10 cellular contexts compared by ENCODE assay signal in the genomic region with DNA sequence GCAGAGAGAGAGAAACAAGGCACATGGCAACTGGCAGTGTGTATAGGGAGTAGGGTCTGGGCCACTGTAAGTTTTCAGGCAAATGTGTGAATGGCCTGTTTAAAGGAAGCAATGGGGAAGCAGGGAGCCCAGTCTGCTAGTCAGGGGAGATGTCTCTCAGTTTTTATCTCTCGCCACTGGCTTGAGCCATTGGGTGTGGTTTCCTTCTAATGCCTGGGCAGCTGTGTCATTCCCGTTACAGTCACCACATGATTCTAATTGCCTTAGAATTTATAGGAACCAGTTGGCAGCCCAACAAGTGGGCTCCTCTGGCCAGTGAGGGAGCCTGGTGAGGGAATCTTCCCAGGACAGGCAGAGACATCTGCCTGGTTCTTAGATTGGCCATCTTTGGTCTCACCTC.
DNase-seq lines count a peak whose midpoint lies in the region; ATAC-seq and TF ChIP-seq lines count a peak whose summit lies in the region.
"Had no signal": no experiment of that assay in that cellular context is flagged by ENCODE, and none has a peak within 500 bp of the region (broad histone marks: within the 10 kb centered on the region; RNA-seq: fewer than 3 reads in every experiment).

No MANE protein-coding gene starts in this region.

- intact Hi-C loops in right cardiac atrium (cut with DNase I), result loop anchor here in 1 of 4 donors (10.0 kb wide), 1 partner anchor 54 kb away; no protein-coding TSS in a partner anchor
- intact Hi-C loops in esophagus muscularis mucosa (cut with DNase I), result no loop called here

- no peak overlapping the region for H3K9ac ChIP-seq in adipocyte (ENCODE audit: low read length)

- H3K9me3 ChIP-seq in adipocyte (ENCODE audit: control insufficient read depth, low read length), result peaks cover 5% of the 10 kb centered on the region
- H3K9me3 ChIP-seq in right cardiac atrium (ENCODE audit: control insufficient read depth, low read length), result no peaks in the 10 kb centered on the region
- no peaks in the 10 kb centered on the region for H3K9me3 ChIP-seq in esophagus muscularis mucosa

- TF ChIP-seq POLR2A in esophagus muscularis mucosa (IDR thresholded peaks at IDR 0.05; ENCODE audit: low read depth), result no peak

- TF ChIP-seq EP300 in esophagus muscularis mucosa (IDR thresholded peaks at IDR 0.05), result no peak

- WGBS in right cardiac atrium, result 40% methylated on average over 2 of the region's 2 CpGs
- 66% methylated on average over 2 of the region's 2 CpGs for WGBS in esophagus muscularis mucosa

- H3K4me1 ChIP-seq in adipocyte (ENCODE audit: control insufficient read depth, insufficient read depth, low read length) (peaks cover 11% of the 10 kb centered on the region), right cardiac atrium (ENCODE audit: control insufficient read depth, insufficient read depth, low read length) (peaks cover 4% of the 10 kb centered on the region), esophagus muscularis mucosa (peaks cover 0 to 5% (median 4%) of the 10 kb centered on the region in 4 donors)

- no peak for TF ChIP-seq CTCF in AG10803 (conservative IDR thresholded peaks at IDR 0.05; ENCODE audit: low read length)
- no peak for TF ChIP-seq CTCF in esophagus muscularis mucosa (IDR thresholded peaks at IDR 0.05)

- H3K36me3 ChIP-seq in adipocyte (ENCODE audit: control insufficient read depth, insufficient read depth, low read length, severe bottlenecking), result no peaks in the 10 kb centered on the region
- no peaks in the 10 kb centered on the region for H3K36me3 ChIP-seq in esophagus muscularis mucosa

- H3K27ac ChIP-seq in right cardiac atrium (ENCODE audit: low read length) (no peak overlapping the region), esophagus muscularis mucosa (replicated peaks in 1 of 4) (peak overlapping the region in 1 of 4 donors; percentile 19)

- H3K27me3 ChIP-seq in adipocyte (replicated peaks; ENCODE audit: control insufficient read depth, insufficient read depth, low read length), result no peaks in the 10 kb centered on the region
- no peaks in the 10 kb centered on the region for H3K27me3 ChIP-seq in right cardiac atrium (ENCODE audit: control insufficient read depth, insufficient read depth)
- no peaks in the 10 kb centered on the region for H3K27me3 ChIP-seq in esophagus muscularis mucosa

- ATAC-seq in right cardiac atrium (peak; percentile 23 to 77), GM18502 (IDR thresholded peaks at IDR 0.05; ENCODE audit: poor library complexity, unreplicated experiment) (no peak), GM18498 (IDR thresholded peaks at IDR 0.05; ENCODE audit: unreplicated experiment) (no peak)

- no peak overlapping the region for H3K4me3 ChIP-seq in AG10803 (ENCODE audit: low read length)
- H3K4me3 ChIP-seq in adipocyte (ENCODE audit: low read length), result no peak overlapping the region
- no peak overlapping the region for H3K4me3 ChIP-seq in right cardiac atrium (ENCODE audit: low read length)
- no peak overlapping the region for H3K4me3 ChIP-seq in esophagus muscularis mucosa

- DNase-seq in AG10803 (ENCODE audit: low read depth) (peak; percentile 92), HS-5 (ENCODE audit: low read depth) (peak; percentile 77), adipocyte (ENCODE audit: low read depth) (peak; percentile 59), right cardiac atrium (peak; percentile 38 to 62 (median 47)), NCI-H2029 treated with DMSO at 0.1 percent for 48 hours (lab: John Stamatoyannopoulos, UW) (no peak), esophagus muscularis mucosa (ENCODE audit: extremely low spot score) (no peak)
- DNase-seq: activated CD4-positive, alpha-beta T cell treated with anti-CD3 and anti-CD28 coated beads, Interleukin-2, amount 50 U/mL, for 1 hour; activated naive CD8-positive, alpha-beta T cell treated with anti-CD3 and anti-CD28 coated beads, Interleukin-2, amount 10 ng/mL, durations not matched to agents 7 days and 5 days had no signal

Comparison
In these comparisons a context has a peak if more than half of its experiments do, and no peak if none do; other contexts are left out.
1. DNase-seq: peak in AG10803 (single experiment), HS-5 (single experiment), adipocyte (single experiment) and right cardiac atrium (3 of 3); none in NCI-H2029 treated with DMSO at 0.1 percent for 48 hours (single experiment) and esophagus muscularis mucosa (single experiment).
2. ATAC-seq: peak in right cardiac atrium (2 of 2); none in GM18502 (single experiment) and GM18498 (single experiment).